Comparison of ENCODE assay signal across 7 cellular contexts in genomic region chr11:121465709-121466062, GRCh38. TPM values are rescaled to one million over a fixed set of nuclear protein-coding genes. Genes with fewer than 3 reads are reported as not detected.
DNase-seq lines count a peak whose midpoint lies in the region; ATAC-seq and TF ChIP-seq lines count a peak whose summit lies in the region.

No MANE protein-coding gene starts in this region.

- no peaks in the 10 kb centered on the region for H3K27me3 ChIP-seq in HCT116 (ENCODE audit: insufficient read depth, low read length)
- no peaks in the 10 kb centered on the region for H3K27me3 ChIP-seq in hepatocyte
- H3K27me3 ChIP-seq in ovary, result no peaks in the 10 kb centered on the region

- RAD21 ChIA-PET in HCT116 (lab: Charles Lee; ENCODE audit: low non-redundant PET in 1 of 2, low total read pairs in 2 of 2, uncharacterized antibody in 2 of 2, unreplicated experiment in 2 of 2), result no interaction called here

- H3K4me1 ChIP-seq in HCT116 (ENCODE audit: control insufficient read depth in 1 of 2, insufficient read depth in 2 of 2, low read length in 2 of 2) (peaks cover 57 to 67% of the 10 kb centered on the region in 2 experiments), hepatocyte (ENCODE audit: insufficient read depth) (peaks cover 35% of the 10 kb centered on the region), ovary (ENCODE audit: insufficient read depth) (peaks cover 10% of the 10 kb centered on the region)

- TF ChIP-seq POLR2A in HCT116 (IDR thresholded peaks at IDR 0.05; ENCODE audit: borderline replicate concordance, extremely low read depth, insufficient read depth, insufficient read length) (no peak), ovary (IDR thresholded peaks at IDR 0.05) (no peak), erythroblast (IDR thresholded peaks at IDR 0.05; ENCODE audit: low read length) (no peak)

- intact Hi-C loops in HCT116 (cut with micrococcal nuclease) (no loop called here), ovary (cut with DNase I) (no loop called here)

- peak overlapping the region; percentile 38 for H3K4me3 Mint-ChIP-seq in activated CD4-positive, alpha-beta memory T cell treated with anti-CD3 and anti-CD28 coated beads, Interleukin-2, amount 10 ng/mL, durations not matched to agents 7 days and 5 days

- no peaks in the 10 kb centered on the region for H3K9me3 Mint-ChIP-seq in activated CD4-positive, alpha-beta memory T cell treated with anti-CD3 and anti-CD28 coated beads, Interleukin-2, amount 10 ng/mL, durations not matched to agents 7 days and 5 days

- no peaks in the 10 kb centered on the region for H3K27me3 Mint-ChIP-seq in activated CD4-positive, alpha-beta memory T cell treated with anti-CD3 and anti-CD28 coated beads, Interleukin-2, amount 10 ng/mL, durations not matched to agents 7 days and 5 days

- peak overlapping the region in 1 of 2 experiments; percentile 51; a peak in 2 of 4 replicates for H3K4me3 ChIP-seq in HCT116 (replicated peaks in 1 of 2; ENCODE audit: low read depth in 1 of 2, low read length in 2 of 2)
- no peak overlapping the region for H3K4me3 ChIP-seq in hepatocyte
- no peak overlapping the region for H3K4me3 ChIP-seq in ovary

- TF ChIP-seq CTCF in HCT116 (IDR thresholded peaks at IDR 0.05 in 2 of 3, conservative IDR thresholded peaks at IDR 0.05 in 1 of 3; ENCODE audit: borderline replicate concordance in 1 of 3, insufficient read depth in 1 of 3, low read depth in 2 of 3, low read length in 2 of 3) (no peak), hepatocyte (IDR thresholded peaks at IDR 0.05; ENCODE audit: poor library complexity) (no peak), ovary (IDR thresholded peaks at IDR 0.05) (no peak)

- H2AFZ ChIP-seq in HCT116 (ENCODE audit: low read depth, low read length, poor library complexity, severe bottlenecking) (peak overlapping the region; percentile 47), hepatocyte (no peak overlapping the region)

- no peaks in the 10 kb centered on the region for H3K9me3 ChIP-seq in HCT116 (ENCODE audit: control insufficient read depth in 1 of 2, insufficient read depth in 1 of 2, low read depth in 1 of 2, low read length in 2 of 2)
- no peaks in the 10 kb centered on the region for H3K9me3 ChIP-seq in hepatocyte (ENCODE audit: low read depth)
- no peaks in the 10 kb centered on the region for H3K9me3 ChIP-seq in ovary

- H3K27ac Mint-ChIP-seq in activated CD4-positive, alpha-beta memory T cell treated with anti-CD3 and anti-CD28 coated beads, Interleukin-2, amount 10 ng/mL, durations not matched to agents 7 days and 5 days, result peak overlapping the region; percentile 99

- no peaks in the 10 kb centered on the region for H4K20me1 ChIP-seq in HCT116 (ENCODE audit: insufficient read depth)
- H4K20me1 ChIP-seq in hepatocyte (ENCODE audit: insufficient read depth, poor library complexity, severe bottlenecking), result no peaks in the 10 kb centered on the region

- no TSS peak for BruUV-seq in HCT116 (replicated peaks; lab: Mats Ljungman, UMichigan)

- ATAC-seq in HCT116, result 0 out of 2 replicates have a peak, but pooled peaks have one; percentile 13
- ATAC-seq in stimulated activated naive CD8-positive, alpha-beta T cell treated with anti-CD3 and anti-CD28 coated beads, Interleukin-15, Interleukin-2, amounts not matched to agents 100 U/mL and 50 U/mL, for 24 hours, result no peak

- no peak for TF ChIP-seq RAD21 in HCT116 (IDR thresholded peaks at IDR 0.05; ENCODE audit: low read depth)

- H3K36me3 ChIP-seq in HCT116 (ENCODE audit: control insufficient read depth in 1 of 2, insufficient read depth in 2 of 2, low read length in 2 of 2) (no peaks in the 10 kb centered on the region), hepatocyte (replicated peaks; ENCODE audit: insufficient read depth, low read depth) (no peaks in the 10 kb centered on the region), ovary (no peaks in the 10 kb centered on the region)

- POLR2A ChIA-PET in HCT116 (lab: Charles Lee), result no interaction called here
- POLR2A ChIA-PET in activated CD4-positive, alpha-beta memory T cell treated with anti-CD3 and anti-CD28 coated beads, Interleukin-2, amount 10 ng/mL, durations not matched to agents 7 days and 5 days (lab: Charles Lee), result interaction anchor here (1.3 to 11.2 kb wide), 6 partner anchors 8 to 46 kb away, joined by 3 to 187 read pairs (median 14); partner anchors contain the start of genes SORL1 and SORL1-AS1

- 55% methylated on average over 8 of the region's 8 CpGs for WGBS in hepatocyte (ENCODE audit: low lambda C conversion rate, missing lambda C conversion rate)
- WGBS in ovary, 3 donors, result 61 to 70% (median 65%) methylated on average over 8 of the region's 8 CpGs

- H3K79me2 ChIP-seq in HCT116 (ENCODE audit: insufficient read depth, low read length) (no peaks in the 10 kb centered on the region; the same call in 1 of the 2 replicates), hepatocyte (peaks cover 54% of the 10 kb centered on the region)

- H3K4me2 ChIP-seq in HCT116 (ENCODE audit: low read length) (peak overlapping the region; percentile 66), hepatocyte (peak overlapping the region; percentile 56)

- peaks cover 96% of the 10 kb centered on the region for H3K4me1 Mint-ChIP-seq in activated CD4-positive, alpha-beta memory T cell treated with anti-CD3 and anti-CD28 coated beads, Interleukin-2, amount 10 ng/mL, durations not matched to agents 7 days and 5 days

- peaks cover 38% of the 10 kb centered on the region for H3K36me3 Mint-ChIP-seq in activated CD4-positive, alpha-beta memory T cell treated with anti-CD3 and anti-CD28 coated beads, Interleukin-2, amount 10 ng/mL, durations not matched to agents 7 days and 5 days (ENCODE audit: low read depth)

- H3K9me2 ChIP-seq in HCT116 (ENCODE audit: insufficient read depth), result no peaks in the 10 kb centered on the region
- no peaks in the 10 kb centered on the region for H3K9me2 ChIP-seq in hepatocyte (replicated peaks; ENCODE audit: insufficient read depth)

- no peak for DNase-seq in HCT116 (ENCODE audit: low read depth, low spot score)
- DNase-seq in activated CD4-positive, alpha-beta memory T cell treated with anti-CD3 and anti-CD28 coated beads, Interleukin-2, amount 10 ng/mL, durations not matched to agents 7 days and 5 days, result no peak
- DNase-seq in hepatocyte (ENCODE audit: low spot score), result peak; percentile 37
- peak; percentile 43 for DNase-seq in stimulated activated naive CD8-positive, alpha-beta T cell treated with anti-CD3 and anti-CD28 coated beads, Interleukin-15, Interleukin-2, amounts not matched to agents 100 U/mL and 50 U/mL, for 24 hours
- DNase-seq in ovary, result no peak
- DNase-seq in HuH-7 (ENCODE audit: low spot score), result no peak
- DNase-seq in erythroblast (lab: John Stamatoyannopoulos, UW), result no peak

- peak overlapping the region; percentile 78 for H3K27ac ChIP-seq in HCT116 (ENCODE audit: low read depth, low read length)
- peak overlapping the region; percentile 90 for H3K27ac ChIP-seq in hepatocyte
- H3K27ac ChIP-seq in ovary, result no peak overlapping the region

- H3K9ac ChIP-seq in HCT116 (ENCODE audit: low read length), result peak overlapping the region; percentile 57

- TF ChIP-seq EP300 in ovary (IDR thresholded peaks at IDR 0.05), result no peak

- CTCF ChIA-PET in HCT116 (lab: Charles Lee), result no interaction called here
- CTCF ChIA-PET in activated CD4-positive, alpha-beta memory T cell treated with anti-CD3 and anti-CD28 coated beads, Interleukin-2, amount 10 ng/mL, durations not matched to agents 7 days and 5 days (lab: Charles Lee), result interaction anchor here (1.0 to 9.8 kb wide), 4 partner anchors 9 to 16 kb away, joined by 3 to 91 read pairs (median 4); partner anchors contain the start of genes SORL1 and SORL1-AS1

TF ChIP-seq in HCT116, 20 proteins besides CTCF, POLR2A, EP300 and RAD21 (continues in another document):
- TF ChIP-seq POLR2AphosphoS5 (IDR thresholded peaks at IDR 0.05; ENCODE audit: low read depth, low read length) (no peak), ZBTB33 (IDR thresholded peaks at IDR 0.05; ENCODE audit: extremely low read depth, insufficient replicate concordance, low read length) (no peak), TCF7L2 (IDR thresholded peaks at IDR 0.05; ENCODE audit: borderline replicate concordance, extremely low read depth, insufficient read depth, insufficient read length) (no peak), EZH2phosphoT487 (IDR thresholded peaks at IDR 0.05; ENCODE audit: borderline replicate concordance) (no peak), MAX (IDR thresholded peaks at IDR 0.05) (no peak)

RNA-seq across cellular contexts. Expression of gene SORL1, which starts 13.6 kb away (rescaled TPM):
- total RNA-seq in HCT116 (2021; ENCODE audit: unreplicated experiment) (17.4 TPM), hepatocyte (26.5 and 29.2 TPM in 2 replicates), ovary (10 to 100 TPM; 10.5 to 64.5 (median 29.8) TPM)
- polyA plus RNA-seq in HCT116 (2012), result 9.2 and 9.5 TPM in 2 replicates
- 100 to 1,000 TPM; 115 to 116 TPM for total RNA-seq in activated CD4-positive, alpha-beta memory T cell treated with anti-CD3 and anti-CD28 coated beads, Interleukin-2, amount 10 ng/mL, durations not matched to agents 7 days and 5 days
- polyA plus RNA-seq in hepatocyte (13.5 and 14.9 TPM in 2 replicates), ovary (10 to 100 TPM in 1 of 2 donors, 1 to 10 TPM in 1; 2.9 to 14.9 TPM)

Comparison
In these comparisons a context has a peak if more than half of its experiments do, and no peak if none do; other contexts are left out.
1. DNase-seq: peak in hepatocyte (single experiment) and stimulated activated naive CD8-positive, alpha-beta T cell treated with anti-CD3 and anti-CD28 coated beads, Interleukin-15, Interleukin-2, amounts not matched to agents 100 U/mL and 50 U/mL, for 24 hours (single experiment); none in HCT116 (single experiment), activated CD4-positive, alpha-beta memory T cell treated with anti-CD3 and anti-CD28 coated beads, Interleukin-2, amount 10 ng/mL, durations not matched to agents 7 days and 5 days (single experiment), ovary (0 of 5), HuH-7 (single experiment) and erythroblast (0 of 2).
2. H3K27ac ChIP-seq: peak in HCT116 (single experiment) and hepatocyte (single experiment); none in ovary (0 of 2).